ENCODE assay signal across 22 cellular contexts in the genomic region with DNA sequence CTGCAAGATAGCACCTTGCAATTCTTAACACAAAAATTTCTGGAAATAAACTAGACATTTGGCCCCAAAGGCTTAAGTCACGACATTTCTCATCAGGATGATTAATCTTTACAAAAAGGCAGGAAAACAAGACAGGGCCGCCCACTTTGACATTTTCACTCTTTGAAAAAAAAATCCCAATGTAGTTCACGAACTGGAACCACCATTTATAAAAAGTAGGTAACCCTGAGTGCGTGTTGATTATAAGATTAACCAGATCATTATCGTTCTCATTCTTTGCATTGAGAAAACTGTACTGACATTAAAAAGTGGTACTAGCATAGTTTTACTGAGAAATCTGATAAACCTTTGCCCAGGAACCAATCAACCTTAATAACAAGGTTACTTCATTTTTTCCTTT.
DNase-seq lines count a peak whose midpoint lies in the region; ATAC-seq and TF ChIP-seq lines count a peak whose summit lies in the region.
"Had no signal": no experiment of that assay in that cellular context is flagged by ENCODE, and none has a peak within 500 bp of the region (broad histone marks: within the 10 kb centered on the region; RNA-seq: fewer than 3 reads in every experiment).

No MANE protein-coding gene starts in this region.

- peak; percentile 26 to 28 for DNase-seq in activated CD4-positive, alpha-beta T cell treated with anti-CD3 and anti-CD28 coated beads for 4 hours
- no peak for DNase-seq in activated CD4-positive, alpha-beta T cell treated with anti-CD3 and anti-CD28 coated beads for 48 hours
- peak; percentile 45 for DNase-seq in stimulated activated CD4-positive, alpha-beta T cell treated with anti-CD3 and anti-CD28 coated beads, Interleukin-15, amount 100 ng/mL, for 24 hours
- DNase-seq in stimulated activated CD4-positive, alpha-beta T cell treated with anti-CD3 and anti-CD28 coated beads, Interleukin-2, amount 100 ng/mL, for 48 hours = no peak
- no peak for DNase-seq in stimulated activated naive CD8-positive, alpha-beta T cell treated with anti-CD3 and anti-CD28 coated beads, Interleukin-15, amount 100 ng/mL, for 72 hours
- DNase-seq in omental fat pad (ENCODE audit: low spot score) (no peak), Kasumi-1 (lab: John Stamatoyannopoulos, UW) (no peak)
- DNase-seq: caudate nucleus; cortex of kidney; effector memory CD4-positive, alpha-beta T cell; lower lobe of right lung; midbrain; NCI-H1417; NCI-H2029; NCI-H226; NCI-H526 treated with DMSO at 0.1 percent for 48 hours; PC-3; sigmoid colon; stimulated activated naive CD4-positive, alpha-beta T cell had no signal

- peak overlapping the region; percentile 79 for H3K4me3 Mint-ChIP-seq in activated naive CD8-positive, alpha-beta T cell
- peak overlapping the region; percentile 68 to 81 for H3K4me3 Mint-ChIP-seq in stimulated activated naive CD8-positive, alpha-beta T cell treated with anti-CD3 and anti-CD28 coated beads, Interleukin-15, amount 100 ng/mL, for 72 hours
- H3K4me3 Mint-ChIP-seq: GM23338; naive thymus-derived CD8-positive, alpha-beta T cell had no signal

- TF ChIP-seq CTCF in omental fat pad (IDR thresholded peaks at IDR 0.05) = no peak

- H3K36me3 Mint-ChIP-seq in activated naive CD8-positive, alpha-beta T cell = peaks cover 19% of the 10 kb centered on the region

- H3K27me3 Mint-ChIP-seq in activated naive CD8-positive, alpha-beta T cell = no peaks in the 10 kb centered on the region
- H3K27me3 Mint-ChIP-seq in stimulated activated naive CD8-positive, alpha-beta T cell treated with anti-CD3 and anti-CD28 coated beads, Interleukin-15, amount 100 ng/mL, for 72 hours = no peaks in the 10 kb centered on the region
- H3K27me3 Mint-ChIP-seq: naive thymus-derived CD8-positive, alpha-beta T cell had no signal

- peaks cover 3% of the 10 kb centered on the region for H3K9me3 Mint-ChIP-seq in activated naive CD8-positive, alpha-beta T cell (ENCODE audit: low read depth)
- peaks cover under 1 to 2% of the 10 kb centered on the region in 2 donors for H3K9me3 Mint-ChIP-seq in stimulated activated naive CD8-positive, alpha-beta T cell treated with anti-CD3 and anti-CD28 coated beads, Interleukin-15, amount 100 ng/mL, for 72 hours
- H3K9me3 Mint-ChIP-seq: GM23338; naive thymus-derived CD8-positive, alpha-beta T cell had no signal

- H3K27ac Mint-ChIP-seq in activated naive CD8-positive, alpha-beta T cell = peak overlapping the region; percentile 97
- peak overlapping the region in 1 of 2 donors; percentile 93 for H3K27ac Mint-ChIP-seq in stimulated activated naive CD8-positive, alpha-beta T cell treated with anti-CD3 and anti-CD28 coated beads, Interleukin-15, amount 100 ng/mL, for 72 hours
- H3K27ac Mint-ChIP-seq: GM23338 had no signal

- peak; percentile 38 for ATAC-seq in stimulated activated naive CD8-positive, alpha-beta T cell treated with anti-CD3 and anti-CD28 coated beads, Interleukin-15, amount 100 ng/mL, for 72 hours
- no peak for ATAC-seq in omental fat pad (ENCODE audit: low FRiP score)
- ATAC-seq: GM23338; lower lobe of right lung; naive thymus-derived CD8-positive, alpha-beta T cell; PC-3 had no signal

- peaks cover 58% of the 10 kb centered on the region for H3K4me1 Mint-ChIP-seq in activated naive CD8-positive, alpha-beta T cell (ENCODE audit: low read depth)
- H3K4me1 Mint-ChIP-seq in stimulated activated naive CD8-positive, alpha-beta T cell treated with anti-CD3 and anti-CD28 coated beads, Interleukin-15, amount 100 ng/mL, for 72 hours = peaks cover 69% of the 10 kb centered on the region

Comparison
In these comparisons a context has a peak if more than half of its experiments do, and no peak if none do; other contexts are left out.
1. DNase-seq: peak in activated CD4-positive, alpha-beta T cell treated with anti-CD3 and anti-CD28 coated beads for 4 hours (2 of 2) and stimulated activated CD4-positive, alpha-beta T cell treated with anti-CD3 and anti-CD28 coated beads, Interleukin-15, amount 100 ng/mL, for 24 hours (single experiment); none in activated CD4-positive, alpha-beta T cell treated with anti-CD3 and anti-CD28 coated beads for 48 hours (single experiment), stimulated activated CD4-positive, alpha-beta T cell treated with anti-CD3 and anti-CD28 coated beads, Interleukin-2, amount 100 ng/mL, for 48 hours (0 of 2), stimulated activated naive CD8-positive, alpha-beta T cell treated with anti-CD3 and anti-CD28 coated beads, Interleukin-15, amount 100 ng/mL, for 72 hours (0 of 2), omental fat pad (single experiment) and Kasumi-1 (0 of 2).